ENCODE assay signal across 16 cellular contexts in genomic region chr9:95605826-95606555, GRCh38.
DNase-seq lines count a peak whose midpoint lies in the region; FAIRE-seq and TF ChIP-seq lines count a peak whose summit lies in the region.
"Had no signal": no experiment of that assay in that cellular context is flagged by ENCODE, and none has a peak within 500 bp of the region (broad histone marks: within the 10 kb centered on the region; RNA-seq: fewer than 3 reads in every experiment).

No MANE protein-coding gene starts in this region.

- DNase-seq in HFF-Myc (ENCODE audit: extremely low read depth, low read depth), result peak; percentile 20
- peak; percentile 75 for DNase-seq in NCI-H2227 treated with DMSO at 0.1 percent for 48 hours (lab: John Stamatoyannopoulos, UW)
- DNase-seq in retina, result peak; percentile 78
- DNase-seq in NCI-H526 treated with DMSO at 0.1 percent for 48 hours (lab: John Stamatoyannopoulos, UW), result no peak
- no peak for DNase-seq in activated CD4-positive, alpha-beta T cell treated with anti-CD3 and anti-CD28 coated beads, Interleukin-2, amount 50 U/mL, for 48 hours
- DNase-seq in G401 (ENCODE audit: low spot score), result no peak
- DNase-seq: activated CD4-positive, alpha-beta memory T cell treated with anti-CD3 and anti-CD28 coated beads for 36 hours; activated naive CD8-positive, alpha-beta T cell treated with anti-CD3 and anti-CD28 coated beads, Interleukin-2, amount 50 U/mL, for 24 hours; cerebellar nuclear complex; Kasumi-1; NCI-H2029 treated with DMSO at 0.1 percent for 48 hours; SJCRH30 had no signal

- peak; percentile 82 for FAIRE-seq in endometrium (lab: Jason Lieb, UNC)
- FAIRE-seq: TTC549 had no signal

- in situ Hi-C loops in G401 (cut with HindIII; ENCODE audit: low sequenced_read_pairs), result loop anchor here (5.0 kb wide), 1 partner anchor 56 kb away; no protein-coding TSS in a partner anchor

- TF ChIP-seq CTCF in HFF-Myc (IDR thresholded peaks at IDR 0.05; ENCODE audit: low read depth, low read length, missing control alignments), result no peak

- no peak overlapping the region for H3K4me3 ChIP-seq in HFF-Myc (replicated peaks; ENCODE audit: low read depth, low read length)
- H3K4me3 ChIP-seq: BLaER1, lung, SJCRH30 had no signal

Comparison
In these comparisons a context has a peak if more than half of its experiments do, and no peak if none do; other contexts are left out.
1. DNase-seq: peak in HFF-Myc (single experiment), NCI-H2227 treated with DMSO at 0.1 percent for 48 hours (single experiment) and retina (single experiment); none in NCI-H526 treated with DMSO at 0.1 percent for 48 hours (single experiment), activated CD4-positive, alpha-beta T cell treated with anti-CD3 and anti-CD28 coated beads, Interleukin-2, amount 50 U/mL, for 48 hours (0 of 2) and G401 (single experiment).